18 cellular contexts compared by ENCODE assay signal in genomic region chr5:59019078-59019477, GRCh38.
DNase-seq lines count a peak whose midpoint lies in the region; TF ChIP-seq lines count a peak whose summit lies in the region.
"Had no signal": no experiment of that assay in that cellular context is flagged by ENCODE, and none has a peak within 500 bp of the region (broad histone marks: within the 10 kb centered on the region; RNA-seq: fewer than 3 reads in every experiment).

No MANE protein-coding gene starts in this region.

- no peaks in the 10 kb centered on the region for H3K27me3 ChIP-seq in rectal smooth muscle tissue (ENCODE audit: control insufficient read depth, insufficient read depth, low read length)

- POLR2A ChIA-PET in HEK293 (lab: Yijun Ruan, JAX) = no interaction called here

- no peaks in the 10 kb centered on the region for H3K9me3 ChIP-seq in HEK293 (ENCODE audit: control insufficient read depth, insufficient read depth, low read depth, low read length)

- peak overlapping the region; percentile 46 for H3K27ac Mint-ChIP-seq in activated CD4-positive, alpha-beta T cell treated with anti-CD3 and anti-CD28 coated beads, Interleukin-2, amount 10 ng/mL, durations not matched to agents 24 days and 14 days
- peak overlapping the region; percentile 0 for H3K27ac Mint-ChIP-seq in activated naive CD8-positive, alpha-beta T cell
- H3K27ac Mint-ChIP-seq: H9 had no signal

- H3K9ac ChIP-seq in rectal smooth muscle tissue (ENCODE audit: low read length) = no peak overlapping the region

- H3K9me3 Mint-ChIP-seq in activated CD4-positive, alpha-beta T cell treated with anti-CD3 and anti-CD28 coated beads, Interleukin-2, amount 10 ng/mL, durations not matched to agents 24 days and 14 days = peaks cover 20% of the 10 kb centered on the region
- H3K9me3 Mint-ChIP-seq in activated naive CD8-positive, alpha-beta T cell (ENCODE audit: low read depth) = peaks cover 10% of the 10 kb centered on the region

- no peaks in the 10 kb centered on the region for H3K27me3 Mint-ChIP-seq in activated CD4-positive, alpha-beta T cell treated with anti-CD3 and anti-CD28 coated beads, Interleukin-2, amount 10 ng/mL, durations not matched to agents 24 days and 14 days
- H3K27me3 Mint-ChIP-seq in activated naive CD8-positive, alpha-beta T cell = no peaks in the 10 kb centered on the region
- H3K27me3 Mint-ChIP-seq: CD4-positive, alpha-beta memory T cell had no signal

- H3K4me3 ChIP-seq in HEK293 (ENCODE audit: low read depth, low read length) (no peak overlapping the region), rectal smooth muscle tissue (ENCODE audit: low read length) (no peak overlapping the region)
- H3K4me3 ChIP-seq: PC-9 had no signal

- H3K27ac ChIP-seq in HEK293 (ENCODE audit: extremely low read depth, low read depth, low read length) = no peak overlapping the region
- peak overlapping the region; percentile 30 for H3K27ac ChIP-seq in rectal smooth muscle tissue (ENCODE audit: low read depth, low read length)
- H3K27ac ChIP-seq: PC-9, RWPE1 had no signal

- H3K4me3 Mint-ChIP-seq in activated CD4-positive, alpha-beta T cell treated with anti-CD3 and anti-CD28 coated beads, Interleukin-2, amount 10 ng/mL, durations not matched to agents 24 days and 14 days = no peak overlapping the region
- H3K4me3 Mint-ChIP-seq in activated naive CD8-positive, alpha-beta T cell = no peak overlapping the region
- H3K4me3 Mint-ChIP-seq: H9 had no signal

- peaks cover 59% of the 10 kb centered on the region for H3K4me1 Mint-ChIP-seq in activated CD4-positive, alpha-beta T cell treated with anti-CD3 and anti-CD28 coated beads, Interleukin-2, amount 10 ng/mL, durations not matched to agents 24 days and 14 days
- peaks cover 50% of the 10 kb centered on the region for H3K4me1 Mint-ChIP-seq in activated naive CD8-positive, alpha-beta T cell (ENCODE audit: low read depth)

- H3K36me3 Mint-ChIP-seq in activated CD4-positive, alpha-beta T cell treated with anti-CD3 and anti-CD28 coated beads, Interleukin-2, amount 10 ng/mL, durations not matched to agents 24 days and 14 days (ENCODE audit: low read depth) = peaks cover 77% of the 10 kb centered on the region
- H3K36me3 Mint-ChIP-seq in activated naive CD8-positive, alpha-beta T cell = peaks cover 53% of the 10 kb centered on the region

- CTCF ChIA-PET in HEK293 (lab: Yijun Ruan, JAX) = interaction anchor here (1.1 to 2.7 kb wide), 4 partner anchors 12 to 362 kb away, joined by 4 to 13 read pairs (median 6); no protein-coding TSS in a partner anchor

- intact Hi-C loops in activated CD4-positive, alpha-beta T cell treated with anti-CD3 and anti-CD28 coated beads, Interleukin-2, amount 10 ng/mL, durations not matched to agents 24 days and 14 days (cut with micrococcal nuclease) = no loop called here

- H3K36me3 ChIP-seq in HEK293 (ENCODE audit: control insufficient read depth in 2 of 2, insufficient read depth in 1 of 2, low read length in 2 of 2) (no peaks in the 10 kb centered on the region), rectal smooth muscle tissue (ENCODE audit: control insufficient read depth, insufficient read depth, low read length) (peaks cover 4% of the 10 kb centered on the region)

- H3K4me1 ChIP-seq in HEK293 (ENCODE audit: control insufficient read depth, insufficient read depth, low read length) (peaks cover 28% of the 10 kb centered on the region), rectal smooth muscle tissue (ENCODE audit: control insufficient read depth, insufficient read depth, low read length) (peaks cover 10% of the 10 kb centered on the region)

- no peak for DNase-seq in activated CD4-positive, alpha-beta T cell treated with anti-CD3 and anti-CD28 coated beads, Interleukin-2, amount 10 ng/mL, durations not matched to agents 24 days and 14 days
- no peak for DNase-seq in activated CD4-positive, alpha-beta T cell treated with anti-CD3 and anti-CD28 coated beads, Interleukin-2, amount 50 U/mL, for 48 hours
- DNase-seq in NCI-H1105 treated with DMSO at 0.1 percent for 48 hours (lab: John Stamatoyannopoulos, UW) (no peak), NK-92 (lab: John Stamatoyannopoulos, UW; ENCODE audit: unreplicated experiment) (no peak)
- DNase-seq: Calu3; CD4-positive, alpha-beta memory T cell; GF-D8; H9; IMR-90; NCI-H1417 treated with DMSO at 0.1 percent for 48 hours; NCI-H187 treated with DMSO at 0.1 percent for 48 hours; NCI-H226; NCI-H524; PC-9 had no signal

- no peak for TF ChIP-seq CTCF in HEK293 (tag by site-specific recombination; IDR thresholded peaks at IDR 0.05)

TF ChIP-seq in HEK293, 187 proteins besides CTCF, POLR2A, EP300 and RAD21:
- TF ChIP-seq PRDM10 (tag by site-specific recombination; IDR thresholded peaks at IDR 0.05) (0 out of 2 replicates have a peak, but pooled peaks have one; percentile 56), ZNF510 (tag by site-specific recombination; IDR thresholded peaks at IDR 0.05; ENCODE audit: insufficient replicate concordance) (peak; percentile 96), ZNF404 (tag by site-specific recombination; IDR thresholded peaks at IDR 0.05) (no peak), ZNF600 (tag by site-specific recombination; IDR thresholded peaks at IDR 0.05) (0 out of 2 replicates have a peak, but pooled peaks have one; percentile 19)
